In genomic region chr11:32573228-32573627, GRCh38 we compare ENCODE assay signal across 27 cellular contexts.
"Had no signal": no experiment of that assay in that cellular context is flagged by ENCODE, and none has a peak within 500 bp of the region (broad histone marks: within the 10 kb centered on the region; RNA-seq: fewer than 3 reads in every experiment).

No MANE protein-coding gene starts in this region.

- H3K4me1 ChIP-seq: adrenal gland, ascending aorta, gastrocnemius medialis, left ventricle myocardium inferior, tibial artery had no signal

- H3K27ac Mint-ChIP-seq: activated B cell treated with CpG ODN at 0.5 μM for 24 hours; activated CD4-positive, alpha-beta T cell treated with anti-CD3 and anti-CD28 coated beads for 36 hours; activated naive CD8-positive, alpha-beta T cell; activated T-cell treated with anti-CD3 and anti-CD28 coated beads, Interleukin-2, amount 50 U/mL, for 24 hours; activated T-helper 2 cell treated with anti-CD3 and anti-CD28 coated beads, Interferon-gamma antibody, Interleukin-2, Interleukin-4, amounts not matched to agents 10 μg/mL and 5 μg/mL and 100 μg/mL, durations not matched to agents 14 hours and 24 hours and 36 hours; effector memory CD8-positive, alpha-beta T cell; natural killer cell; stimulated activated naive CD8-positive, alpha-beta T cell treated with anti-CD3 and anti-CD28 coated beads, Interleukin-15, Interleukin-2, amounts not matched to agents 100 ng/mL and 50 ng/mL, for 24 hours had no signal

- DNase-seq: activated B cell treated with CpG ODN at 0.5 μM for 24 hours; activated CD4-positive, alpha-beta T cell treated with anti-CD3 and anti-CD28 coated beads for 36 hours; activated CD4-positive, alpha-beta T cell treated with anti-CD3 and anti-CD28 coated beads, Interleukin-2, amount 50 U/mL, for 4 hours; activated CD8-positive, alpha-beta memory T cell treated with anti-CD3 and anti-CD28 coated beads for 24 hours; activated CD8-positive, alpha-beta memory T cell treated with anti-CD3 and anti-CD28 coated beads, Interleukin-2, amount 50 U/mL, for 4 hours; activated naive CD4-positive, alpha-beta T cell; activated T-cell treated with anti-CD3 and anti-CD28 coated beads, Interleukin-2, amount 50 U/mL, for 24 hours; adrenal gland; effector memory CD8-positive, alpha-beta T cell; gastrocnemius medialis; head of caudate nucleus; hypothalamus; left ventricle myocardium inferior; natural killer cell; ovary; right cardiac atrium; stimulated activated CD4-positive, alpha-beta T cell treated with anti-CD3 and anti-CD28 coated beads, Interleukin-12 subunit alpha, Interleukin-12 subunit beta, amount 100 ng/mL, for 4 hours; stimulated activated CD4-positive, alpha-beta T cell treated with anti-CD3 and anti-CD28 coated beads, Interleukin-4, amount 100 ng/mL, for 4 hours; tibial artery had no signal

- H3K36me3 ChIP-seq: adrenal gland, ascending aorta, gastrocnemius medialis, left ventricle myocardium inferior, neutrophil, ovary, tibial artery had no signal

- H3K27me3 ChIP-seq: ascending aorta, neutrophil, ovary had no signal

- H3K27ac ChIP-seq: adrenal gland, ascending aorta, gastrocnemius medialis, left ventricle myocardium inferior, neutrophil, ovary, tibial artery had no signal

- H3K9me3 Mint-ChIP-seq: activated B cell treated with CpG ODN at 0.5 μM for 24 hours; activated T-cell treated with anti-CD3 and anti-CD28 coated beads, Interleukin-2, amount 50 U/mL, for 24 hours; activated T-helper 2 cell treated with anti-CD3 and anti-CD28 coated beads, Interferon-gamma antibody, Interleukin-2, Interleukin-4, amounts not matched to agents 10 μg/mL and 5 μg/mL and 100 μg/mL, durations not matched to agents 14 hours and 24 hours and 36 hours; central memory CD8-positive, alpha-beta T cell; effector memory CD8-positive, alpha-beta T cell; natural killer cell; stimulated activated naive CD8-positive, alpha-beta T cell treated with anti-CD3 and anti-CD28 coated beads, Interleukin-15, Interleukin-2, amounts not matched to agents 100 ng/mL and 50 ng/mL, for 24 hours had no signal

- H3K4me3 Mint-ChIP-seq: activated B cell treated with CpG ODN at 0.5 μM for 24 hours; activated CD4-positive, alpha-beta T cell treated with anti-CD3 and anti-CD28 coated beads for 36 hours; activated naive CD8-positive, alpha-beta T cell; activated T-cell treated with anti-CD3 and anti-CD28 coated beads, Interleukin-2, amount 50 U/mL, for 24 hours; central memory CD8-positive, alpha-beta T cell; effector memory CD8-positive, alpha-beta T cell; natural killer cell; stimulated activated naive CD8-positive, alpha-beta T cell treated with anti-CD3 and anti-CD28 coated beads, Interleukin-15, Interleukin-2, amounts not matched to agents 100 ng/mL and 50 ng/mL, for 24 hours had no signal

- H3K36me3 Mint-ChIP-seq: activated naive CD8-positive, alpha-beta T cell; natural killer cell had no signal

- FAIRE-seq: colon, endothelial cell of umbilical vein had no signal

- H3K4me1 Mint-ChIP-seq: activated B cell treated with CpG ODN at 0.5 μM for 24 hours; central memory CD8-positive, alpha-beta T cell; natural killer cell had no signal

- H3K9me3 ChIP-seq: adrenal gland, ascending aorta, gastrocnemius medialis, left ventricle myocardium inferior, neutrophil, ovary, tibial artery had no signal

- H3K4me3 ChIP-seq: adrenal gland, ascending aorta, gastrocnemius medialis, left ventricle myocardium inferior, ovary, tibial artery had no signal
